In genomic region chrX:7552758-7553157, GRCh38 we compare ENCODE assay signal across 2 cellular contexts.
TF ChIP-seq lines count a peak whose summit lies in the region.

No MANE protein-coding gene starts in this region.

TF ChIP-seq in GM23338, 12 proteins besides CTCF, POLR2A, EP300 and RAD21:
- TF ChIP-seq EZH2phosphoT487 (IDR thresholded peaks at IDR 0.05; ENCODE audit: unreplicated experiment) (no peak), ETS1 (IDR thresholded peaks at IDR 0.05) (no peak), ZNF331 (CRISPR knock-in tag; IDR thresholded peaks at IDR 0.05; ENCODE audit: low read depth) (no peak), EZH2 (IDR thresholded peaks at IDR 0.05; ENCODE audit: low read depth, unreplicated experiment) (no peak)
TF ChIP-seq in GM23338: peak in this region for 0.

TF ChIP-seq in GM12878, 131 proteins besides CTCF, POLR2A, EP300 and RAD21:
- TF ChIP-seq FOS (IDR thresholded peaks at IDR 0.05; ENCODE audit: borderline replicate concordance, extremely low read depth, insufficient read length): no peak
- TF ChIP-seq ELK1 (IDR thresholded peaks at IDR 0.05; ENCODE audit: low read depth, low read length): no peak
- no peak for TF ChIP-seq SPI1 (IDR thresholded peaks at IDR 0.05; ENCODE audit: borderline replicate concordance, insufficient read depth, low read depth, low read length)
- no peak for TF ChIP-seq FOXM1 (IDR thresholded peaks at IDR 0.05; ENCODE audit: low read depth, low read length)
- TF ChIP-seq DPF2 (IDR thresholded peaks at IDR 0.05): no peak
- TF ChIP-seq ATF2 (IDR thresholded peaks at IDR 0.05; ENCODE audit: low read length): no peak
- TF ChIP-seq ATF3 (IDR thresholded peaks at IDR 0.05; ENCODE audit: borderline replicate concordance, extremely low read depth, low read depth, low read length): no peak
- TF ChIP-seq HSF1 (IDR thresholded peaks at IDR 0.05; ENCODE audit: low read depth, low read length): no peak
